ENCODE assay signal across 7 cellular contexts in the genomic region with DNA sequence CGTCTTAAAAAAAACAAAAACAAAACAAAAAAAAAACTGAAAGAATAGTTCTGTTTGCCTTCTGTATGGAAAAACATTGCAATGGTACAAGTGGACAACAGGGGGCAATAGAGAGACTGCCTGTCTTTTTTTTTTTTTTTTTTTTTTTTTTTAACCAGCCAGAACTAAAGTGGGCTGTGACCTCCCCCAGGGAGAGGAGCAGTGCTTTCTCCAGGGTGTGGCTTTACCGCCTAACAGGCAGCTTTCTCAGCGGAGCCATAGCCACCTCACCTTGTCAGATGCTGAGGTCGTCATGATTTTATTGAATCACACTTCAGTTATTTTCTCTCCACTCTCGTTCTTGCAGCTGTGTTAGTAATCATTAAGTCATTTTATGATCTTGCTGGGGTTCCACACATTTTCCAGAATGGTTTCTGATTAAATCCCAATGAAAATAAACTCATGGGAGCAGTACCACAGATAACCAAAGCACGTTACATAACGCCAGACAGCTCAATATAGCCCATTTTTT.
A peak's percentile ranks its signal among the peaks of the same experiment; 100 is the strongest.
DNase-seq lines count a peak whose midpoint lies in the region; ATAC-seq and TF ChIP-seq lines count a peak whose summit lies in the region.

No MANE protein-coding gene starts in this region.

- H3K36me3 Mint-ChIP-seq in effector memory CD8-positive, alpha-beta T cell (ENCODE audit: insufficient read depth): peaks cover 28% of the 10 kb centered on the region
- H3K36me3 Mint-ChIP-seq in osteocyte (ENCODE audit: unreplicated experiment): peaks cover 2% of the 10 kb centered on the region

- no peak overlapping the region for H3K4me3 ChIP-seq in SJCRH30

- ATAC-seq in effector memory CD8-positive, alpha-beta T cell (replicated peaks): peak; percentile 18
- ATAC-seq in HG02970 (IDR thresholded peaks at IDR 0.05; ENCODE audit: low FRiP score, unreplicated experiment) (no peak), HG03342 (IDR thresholded peaks at IDR 0.05; ENCODE audit: unreplicated experiment) (no peak)

- no peaks in the 10 kb centered on the region for H3K27me3 Mint-ChIP-seq in effector memory CD8-positive, alpha-beta T cell
- no peaks in the 10 kb centered on the region for H3K27me3 Mint-ChIP-seq in osteocyte (ENCODE audit: unreplicated experiment)

- H3K27ac ChIP-seq in SJCRH30: no peak overlapping the region

- H3K27me3 ChIP-seq in SJCRH30: no peaks in the 10 kb centered on the region

- peaks cover 32 to 53% of the 10 kb centered on the region in 2 donors for H3K4me1 Mint-ChIP-seq in effector memory CD8-positive, alpha-beta T cell (ENCODE audit: low read depth in 2 of 2)
- peaks cover 43% of the 10 kb centered on the region for H3K4me1 Mint-ChIP-seq in osteocyte (ENCODE audit: unreplicated experiment)

- peak overlapping the region; percentile 71 to 96 for H3K27ac Mint-ChIP-seq in effector memory CD8-positive, alpha-beta T cell
- H3K27ac Mint-ChIP-seq in osteocyte (ENCODE audit: unreplicated experiment): peak overlapping the region; percentile 19

- no peaks in the 10 kb centered on the region for H3K9me3 Mint-ChIP-seq in effector memory CD8-positive, alpha-beta T cell
- H3K9me3 Mint-ChIP-seq in osteocyte (ENCODE audit: unreplicated experiment): no peaks in the 10 kb centered on the region

- DNase-seq in DMS53 (lab: John Stamatoyannopoulos, UW) (peak; percentile 61), HS-27A (ENCODE audit: low read depth) (peak; percentile 72), SJCRH30 (peak; percentile 46 to 65), osteocyte (ENCODE audit: extremely low spot score, unreplicated experiment) (no peak)
- peak; percentile 39 to 43 (median 42) for DNase-seq in effector memory CD8-positive, alpha-beta T cell

- TF ChIP-seq CTCF in osteocyte (IDR thresholded peaks at IDR 0.05): peak; percentile 75

- no peaks in the 10 kb centered on the region for H3K36me3 ChIP-seq in SJCRH30

- no peaks in the 10 kb centered on the region for H3K9me3 ChIP-seq in SJCRH30 (replicated peaks)

- H3K4me1 ChIP-seq in SJCRH30: peaks cover 29% of the 10 kb centered on the region

- H3K4me3 Mint-ChIP-seq in effector memory CD8-positive, alpha-beta T cell: peak overlapping the region; percentile 29 to 50
- H3K4me3 Mint-ChIP-seq in osteocyte (ENCODE audit: unreplicated experiment): no peak overlapping the region
